In the genomic region with DNA sequence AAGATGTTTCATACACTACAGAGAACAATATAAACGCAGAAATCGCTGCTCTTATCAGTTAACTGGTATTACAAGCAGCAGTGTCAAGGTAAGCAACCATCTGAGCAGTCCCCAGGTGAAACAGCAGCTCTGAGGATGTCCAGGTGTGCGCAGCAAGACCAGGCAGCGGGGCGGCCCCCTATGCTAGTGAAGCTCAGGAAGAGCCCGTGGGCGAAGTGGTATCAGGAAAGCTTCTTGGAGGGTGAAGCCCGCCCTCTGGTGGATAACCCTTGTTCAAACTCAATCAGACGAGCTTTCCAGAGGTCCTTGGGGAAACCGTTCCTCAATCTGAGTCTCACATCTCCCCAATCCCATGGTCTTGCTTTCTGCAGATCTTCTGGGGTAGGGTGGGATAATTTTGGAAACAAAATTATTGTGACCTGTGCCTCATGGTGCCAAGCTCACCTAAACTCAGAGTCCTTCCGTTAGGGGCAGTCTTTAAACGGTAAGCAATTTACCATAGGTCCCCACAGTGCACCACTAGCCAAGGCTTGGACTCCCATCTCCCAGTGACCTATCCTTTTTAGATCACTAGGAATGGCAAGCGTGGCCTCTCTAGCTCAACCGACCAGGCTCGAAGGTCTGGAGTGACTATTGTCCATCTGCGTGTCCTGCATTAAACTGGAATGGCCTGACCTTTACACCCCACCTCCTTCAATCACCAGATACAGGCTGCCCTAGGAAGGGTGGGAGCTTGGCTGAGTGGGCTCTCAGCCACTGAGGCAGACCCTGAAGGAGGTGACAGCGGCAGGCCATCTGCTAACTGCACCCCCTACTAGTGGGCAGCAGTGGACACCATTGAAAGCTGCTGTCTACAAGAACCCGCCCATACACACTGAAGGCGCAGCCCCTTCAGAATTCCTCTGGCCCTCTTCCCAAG, we compare ENCODE assay signal across 9 cellular contexts. TPM values are rescaled to one million over a fixed set of nuclear protein-coding genes. Genes with fewer than 3 reads are reported as not detected.
A peak's percentile ranks its signal among the peaks of the same experiment; 100 is the strongest.
DNase-seq lines count a peak whose midpoint lies in the region; ATAC-seq and TF ChIP-seq lines count a peak whose summit lies in the region.
"Had no signal": no experiment of that assay in that cellular context is flagged by ENCODE, and none has a peak within 500 bp of the region (broad histone marks: within the 10 kb centered on the region; RNA-seq: fewer than 3 reads in every experiment).

No MANE protein-coding gene starts in this region.

- H3K9me3 ChIP-seq in ascending aorta (no peaks in the 10 kb centered on the region), gastrocnemius medialis (no peaks in the 10 kb centered on the region)

- TF ChIP-seq CTCF in 22Rv1 (IDR thresholded peaks at IDR 0.05) (peak; percentile 87), GM13977 (IDR thresholded peaks at IDR 0.05; ENCODE audit: extremely low read depth, insufficient read depth, missing control alignments) (peak; percentile 69), ascending aorta (IDR thresholded peaks at IDR 0.05) (peak; percentile 57 to 78 (median 75)), gastrocnemius medialis (IDR thresholded peaks at IDR 0.05 in 4 of 5, conservative IDR thresholded peaks at IDR 0.05 in 1 of 5) (peak; percentile 54 to 93 (median 85))

- no peak overlapping the region for H3K27ac ChIP-seq in 22Rv1
- H3K27ac ChIP-seq in ascending aorta = no peak overlapping the region
- peak overlapping the region in 2 of 4 donors; percentile 37 to 38 for H3K27ac ChIP-seq in gastrocnemius medialis
- H3K27ac ChIP-seq: skin epidermis had no signal

- peak; percentile 67 for DNase-seq in GM13977 (ENCODE audit: low spot score)
- DNase-seq in NCI-H2029 (lab: John Stamatoyannopoulos, UW) = peak; percentile 74
- peak; percentile 71 for DNase-seq in T-helper 9 cell
- peak in 1 of 2 donors; percentile 88 for DNase-seq in ascending aorta (ENCODE audit: low spot score in 2 of 2)
- DNase-seq in hepatic stellate cell (ENCODE audit: low spot score) = peak; percentile 64
- DNase-seq in gastrocnemius medialis = peak; percentile 64 to 78

- H3K27me3 ChIP-seq in ascending aorta (peaks cover 5% of the 10 kb centered on the region), gastrocnemius medialis (no peaks in the 10 kb centered on the region)

- intact Hi-C loops in ascending aorta (cut with DNase I) (loop anchor here (1.0 kb wide), 2 partner anchors 40 to 109 kb away; no protein-coding TSS in a partner anchor), gastrocnemius medialis (cut with DNase I; ENCODE audit: low total_unique reads) (loop anchor here (1.0 kb wide), 2 partner anchors 40 to 109 kb away; no protein-coding TSS in a partner anchor)

- ATAC-seq in gastrocnemius medialis (peak; percentile 99 to 100), GM21737 (IDR thresholded peaks at IDR 0.05; ENCODE audit: unreplicated experiment) (no peak)

- TF ChIP-seq POLR2A in gastrocnemius medialis (IDR thresholded peaks at IDR 0.05) = no peak

- in situ Hi-C loops in GM13977 (cut with MboI; ENCODE audit: low pct_unique_long_range_greater_than_20kb, low sequenced_read_pairs, unreplicated experiment) (loop anchor here (5.0 kb wide), 1 partner anchor 38 kb away; no protein-coding TSS in a partner anchor), gastrocnemius medialis (cut with MboI; ENCODE audit: low sequenced_read_pairs in 4 of 4) (loop anchor here (5.0 to 25.0 kb wide), 4 partner anchors 38 to 258 kb away; partner anchors contain the start of gene PAQR7 (in 1 of the 4))

- H3K4me3 ChIP-seq in ascending aorta = no peak overlapping the region
- no peak overlapping the region for H3K4me3 ChIP-seq in gastrocnemius medialis
- H3K4me3 ChIP-seq: skin epidermis had no signal

- H3K4me1 ChIP-seq in ascending aorta (no peaks in the 10 kb centered on the region), gastrocnemius medialis (peaks cover 0 to 9% of the 10 kb centered on the region in 2 donors)

- H3K36me3 ChIP-seq in ascending aorta = no peaks in the 10 kb centered on the region
- H3K36me3 ChIP-seq in gastrocnemius medialis = no peaks in the 10 kb centered on the region

RNA-seq across cellular contexts. Expression of gene FAM110D, which starts 13.6 kb away (rescaled TPM):
- 60.0 TPM for total RNA-seq in ascending aorta
- 1 to 10 TPM; 3.1 to 5.2 (median 4.2) TPM for total RNA-seq in gastrocnemius medialis

RNA-seq across cellular contexts. Expression of gene C1orf232, which starts 23.5 kb away (rescaled TPM):
- total RNA-seq in ascending aorta (not detected), gastrocnemius medialis (not detected)

RNA-seq across cellular contexts. Expression of gene ZNF593, which starts 24.4 kb away (rescaled TPM):
- total RNA-seq in ascending aorta (90.0 TPM), gastrocnemius medialis (100 to 1,000 TPM in 2 of 4 donors, 10 to 100 TPM in 2; 39.6 to 135 (median 97.3) TPM)

RNA-seq across cellular contexts. Expression of gene ZNF593OS, which starts 26.3 kb away (rescaled TPM):
- not detected for total RNA-seq in ascending aorta
- under 1 TPM in 2 of 4 donors, not detected in 2; 0.66 TPM for total RNA-seq in gastrocnemius medialis

RNA-seq across cellular contexts. Expression of gene CNKSR1, which starts 32.0 kb away (rescaled TPM):
- not detected for total RNA-seq in ascending aorta
- total RNA-seq in gastrocnemius medialis = 10 to 100 TPM; 23.7 to 50.6 (median 44.6) TPM
